Comparison of ENCODE assay signal across 25 cellular contexts in the genomic region with DNA sequence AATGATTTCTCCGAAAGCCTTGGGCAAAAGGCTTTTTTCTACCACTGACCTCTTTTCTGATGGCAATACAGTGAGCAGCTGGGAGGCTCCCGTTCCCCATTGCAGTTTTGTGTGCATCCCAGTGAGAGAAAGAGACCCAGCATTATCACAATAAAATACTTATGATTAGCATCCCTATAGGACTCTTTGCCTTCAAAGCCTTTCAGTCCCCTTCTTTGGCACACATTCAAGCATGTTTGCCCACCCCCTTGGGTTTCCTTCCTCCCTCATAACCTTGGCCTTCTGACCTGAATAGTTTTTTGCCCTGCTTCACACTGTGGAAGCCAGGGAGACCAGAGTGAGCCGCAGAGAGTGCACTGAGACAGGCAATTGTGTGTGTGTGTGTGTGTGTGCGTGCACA.
"Had no signal": no experiment of that assay in that cellular context is flagged by ENCODE, and none has a peak within 500 bp of the region (broad histone marks: within the 10 kb centered on the region; RNA-seq: fewer than 3 reads in every experiment).

No MANE protein-coding gene starts in this region.

- H3K4me1 ChIP-seq: breast epithelium, colonic mucosa had no signal

- H3K36me3 ChIP-seq: ascending aorta, breast epithelium, cardiac muscle cell, colonic mucosa, esophagus squamous epithelium, gastroesophageal sphincter had no signal

- H3K4me3 ChIP-seq: ascending aorta, breast epithelium, cardiac muscle cell, colonic mucosa, esophagus squamous epithelium, gastroesophageal sphincter had no signal

- H3K27ac ChIP-seq: ascending aorta, breast epithelium, cardiac muscle cell, colonic mucosa, epithelial cell of prostate, esophagus squamous epithelium, gastroesophageal sphincter had no signal

- H3K9me3 ChIP-seq: colonic mucosa, esophagus squamous epithelium had no signal

- DNase-seq: activated CD4-positive, alpha-beta memory T cell treated with anti-CD3 and anti-CD28 coated beads, Interleukin-2, amount 10 ng/mL, durations not matched to agents 7 days and 5 days; activated CD4-positive, alpha-beta T cell treated with anti-CD3 and anti-CD28 coated beads for 1 hour; activated CD4-positive, alpha-beta T cell treated with anti-CD3 and anti-CD28 coated beads for 4 hours; activated CD4-positive, alpha-beta T cell treated with anti-CD3 and anti-CD28 coated beads, Interleukin-2, amount 10 ng/mL, durations not matched to agents 7 days and 5 days; activated CD4-positive, alpha-beta T cell treated with anti-CD3 and anti-CD28 coated beads, Interleukin-2, amount 50 U/mL, for 4 hours; activated CD8-positive, alpha-beta memory T cell treated with anti-CD3 and anti-CD28 coated beads, Interleukin-2, amount 50 U/mL, for 48 hours; activated gamma-delta T cell; activated naive CD4-positive, alpha-beta T cell; activated naive CD4-positive, alpha-beta T cell treated with anti-CD3 and anti-CD28 coated beads, Interleukin-2, amount 10 ng/mL, durations not matched to agents 7 days and 5 days; activated naive CD8-positive, alpha-beta T cell treated with anti-CD3 and anti-CD28 coated beads, Interleukin-2, amount 10 ng/mL, durations not matched to agents 7 days and 5 days; activated T-cell treated with anti-CD3 and anti-CD28 coated beads for 4 hours; activated T-cell treated with anti-CD3 and anti-CD28 coated beads, Interleukin-2, amount 50 U/mL, for 24 hours; activated T-cell treated with anti-CD3 and anti-CD28 coated beads, Interleukin-2, amount 50 U/mL, for 72 hours; central memory CD4-positive, alpha-beta T cell; cerebellar nuclear complex; colonic mucosa; effector CD8-positive, alpha-beta T cell; esophagus squamous epithelium; T-helper 2 cell had no signal

- ATAC-seq: activated naive CD4-positive, alpha-beta T cell treated with anti-CD3 and anti-CD28 coated beads, Interleukin-2, amount 50 U/mL, for 72 hours; activated T-cell treated with anti-CD3 and anti-CD28 coated beads, Interleukin-2, amount 50 U/mL, for 72 hours; gastroesophageal sphincter had no signal

- H3K27me3 ChIP-seq: ascending aorta, breast epithelium, cardiac muscle cell, colonic mucosa had no signal
